In the genomic region with DNA sequence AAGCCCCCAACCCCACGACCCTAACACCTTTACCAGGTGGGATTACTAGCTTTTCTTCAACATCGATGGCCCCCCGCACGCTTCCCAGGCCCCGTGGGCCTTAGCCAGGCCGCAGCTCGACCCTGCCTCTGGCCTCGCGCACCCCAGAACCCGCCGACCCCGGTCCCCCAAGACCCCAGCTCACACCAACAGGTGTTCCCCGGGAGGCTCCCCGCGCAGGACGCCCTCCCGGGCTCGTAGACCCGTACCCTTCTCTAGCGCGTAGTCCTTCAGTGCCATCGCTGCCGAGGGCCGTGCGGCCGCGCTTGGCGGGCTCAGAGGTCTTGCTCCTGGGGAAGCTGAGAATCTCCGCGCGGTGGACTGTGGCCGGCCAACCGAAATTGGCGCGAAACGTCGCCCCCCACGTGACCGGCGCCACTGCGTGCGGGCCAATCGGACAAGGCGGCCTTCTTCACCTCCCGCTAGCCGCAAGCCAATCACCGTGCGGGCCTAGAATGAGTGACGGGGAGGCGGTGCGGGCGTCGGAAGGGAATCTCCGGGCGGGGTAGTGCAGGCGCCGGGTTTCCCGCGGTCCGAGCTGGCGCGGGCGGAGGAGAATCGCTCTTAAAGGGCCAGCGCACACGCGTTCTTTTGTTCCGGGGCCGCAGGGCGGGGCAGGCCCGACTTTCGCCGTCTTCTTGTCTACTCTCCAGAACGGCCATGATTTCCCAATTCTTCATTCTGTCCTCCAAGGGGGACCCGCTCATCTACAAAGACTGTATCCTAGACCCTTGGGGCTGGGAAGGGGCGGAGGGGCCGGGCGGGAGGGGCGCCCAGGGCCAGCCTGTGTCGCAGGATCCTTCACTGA, we compare ENCODE assay signal across 8 cellular contexts. TPM values are rescaled to one million over a fixed set of nuclear protein-coding genes. Genes with fewer than 3 reads are reported as not detected.
DNase-seq lines count a peak whose midpoint lies in the region; ATAC-seq and TF ChIP-seq lines count a peak whose summit lies in the region.

AP4M1 (plus strand) TSS at position 628 of the 847 bp plus-strand sequence; CDS start at position 700, 72 bp downstream.
MCM7 (minus strand) TSS at position 382 of the 847 bp plus-strand sequence; CDS start at position 279, 103 bp downstream.

- H3K36me3 Mint-ChIP-seq in T-helper 1 cell treated with Interleukin-12 subunit alpha and Interleukin-12 subunit beta and Interleukin-4 antibody, amounts not matched to agents 30 μg/mL and 1 μg/mL, for 36 hours (ENCODE audit: low read depth) = peaks cover 39% of the 10 kb centered on the region

- DNase-seq in GM13977 (ENCODE audit: low spot score) (peak; percentile 99), NCI-H1694 (lab: John Stamatoyannopoulos, UW) (peak; percentile 94), amniotic stem cell (lab: John Stamatoyannopoulos, UW) (peak; percentile 97), left cardiac atrium (peak; percentile 99), prostate gland (ENCODE audit: low spot score) (peak; percentile 99)

- H3K27ac Mint-ChIP-seq in T-helper 1 cell treated with Interleukin-12 subunit alpha and Interleukin-12 subunit beta and Interleukin-4 antibody, amounts not matched to agents 30 μg/mL and 1 μg/mL, for 36 hours = peak within 1 kb of the TSS; percentile 90

- intact Hi-C loops in left cardiac atrium (cut with DNase I) (no loop called here), prostate gland (cut with DNase I) (no loop called here)

- peak within 1 kb of the TSS; percentile 91 for H3K4me3 Mint-ChIP-seq in T-helper 1 cell treated with Interleukin-12 subunit alpha and Interleukin-12 subunit beta and Interleukin-4 antibody, amounts not matched to agents 30 μg/mL and 1 μg/mL, for 36 hours

- 0% methylated on average over 68 of the region's 80 CpGs for WGBS in prostate gland
- WGBS in urinary bladder = under 1% methylated on average over 80 of the region's 80 CpGs

- H3K9me3 ChIP-seq in prostate gland = no peaks in the 10 kb centered on the region

- H3K27me3 Mint-ChIP-seq in T-helper 1 cell treated with Interleukin-12 subunit alpha and Interleukin-12 subunit beta and Interleukin-4 antibody, amounts not matched to agents 30 μg/mL and 1 μg/mL, for 36 hours (ENCODE audit: low read depth) = no peaks in the 10 kb centered on the region

- ATAC-seq in HG02884 (IDR thresholded peaks at IDR 0.05; ENCODE audit: unreplicated experiment) = peak; percentile 80
- peak; percentile 96 to 97 for ATAC-seq in left cardiac atrium

- H3K27ac ChIP-seq in prostate gland (peak within 1 kb of the TSS; percentile 90 to 93), urinary bladder (ENCODE audit: low read depth) (peak within 1 kb of the TSS; percentile 78)

- no peaks in the 10 kb centered on the region for H3K9me3 Mint-ChIP-seq in T-helper 1 cell treated with Interleukin-12 subunit alpha and Interleukin-12 subunit beta and Interleukin-4 antibody, amounts not matched to agents 30 μg/mL and 1 μg/mL, for 36 hours

- H3K27me3 ChIP-seq in prostate gland (replicated peaks; ENCODE audit: insufficient read depth) = no peaks in the 10 kb centered on the region

- TF ChIP-seq CTCF in GM13977 (IDR thresholded peaks at IDR 0.05; ENCODE audit: extremely low read depth, insufficient read depth, missing control alignments) (no peak), prostate gland (IDR thresholded peaks at IDR 0.05) (peak in 1 of 4 experiments; percentile 7)

- TF ChIP-seq POLR2A in prostate gland (IDR thresholded peaks at IDR 0.05) = peak; percentile 34

- H3K36me3 ChIP-seq in prostate gland (peaks cover 6 to 18% of the 10 kb centered on the region in 2 donors), urinary bladder (ENCODE audit: insufficient read depth) (peaks cover 4% of the 10 kb centered on the region)

- peak within 1 kb of the TSS; percentile 57 to 58 for H3K4me3 ChIP-seq in prostate gland
- peak within 1 kb of the TSS; percentile 74 for H3K4me3 ChIP-seq in urinary bladder (ENCODE audit: low read depth, low read length)

- in situ Hi-C loops in GM13977 (cut with MboI; ENCODE audit: low pct_unique_long_range_greater_than_20kb, low sequenced_read_pairs, unreplicated experiment) = no loop called here

- peaks cover 35% of the 10 kb centered on the region for H3K4me1 Mint-ChIP-seq in T-helper 1 cell treated with Interleukin-12 subunit alpha and Interleukin-12 subunit beta and Interleukin-4 antibody, amounts not matched to agents 30 μg/mL and 1 μg/mL, for 36 hours (ENCODE audit: low read depth)

- H3K4me1 ChIP-seq in prostate gland (replicated peaks) (peaks cover 9% of the 10 kb centered on the region), urinary bladder (ENCODE audit: insufficient read depth) (no peaks in the 10 kb centered on the region)

RNA-seq across cellular contexts. Expression of gene AP4M1, which starts in this region (rescaled TPM):
- total RNA-seq in left cardiac atrium = 10 to 100 TPM; 11.1 to 13.2 TPM
- 10 to 100 TPM; 18.0 to 27.2 TPM for total RNA-seq in prostate gland
- 13.9 TPM for total RNA-seq in urinary bladder
- polyA plus RNA-seq in urinary bladder = 23.9 TPM

RNA-seq across cellular contexts. Expression of gene MCM7, which starts in this region (rescaled TPM):
- 10 to 100 TPM; 17.7 to 31.7 TPM for total RNA-seq in left cardiac atrium
- total RNA-seq in prostate gland = 10 to 100 TPM; 47.5 to 68.7 TPM
- 44.6 TPM for total RNA-seq in urinary bladder
- 62.5 TPM for polyA plus RNA-seq in urinary bladder

Comparison
In these comparisons a context has a peak if more than half of its experiments do, and no peak if none do; other contexts are left out.
1. Peak in every context shown above with its lines: DNase-seq, ATAC-seq, H3K4me3 ChIP-seq and H3K27ac ChIP-seq.